In genomic region chr16:89507219-89507833, GRCh38 we compare ENCODE assay signal across 8 cellular contexts. TPM values are rescaled to one million over a fixed set of nuclear protein-coding genes. Genes with fewer than 3 reads are reported as not detected.
A peak's percentile ranks its signal among the peaks of the same experiment; 100 is the strongest.
DNase-seq lines count a peak whose midpoint lies in the region; ATAC-seq and TF ChIP-seq lines count a peak whose summit lies in the region.

No MANE protein-coding gene starts in this region.

- peaks cover 5% of the 10 kb centered on the region for H3K4me1 ChIP-seq in HUES48 (ENCODE audit: control insufficient read depth, insufficient read depth, low read length)
- peaks cover 10 to 33% (median 27%) of the 10 kb centered on the region in 4 donors for H3K4me1 ChIP-seq in liver (ENCODE audit: control insufficient read depth in 4 of 4, insufficient read depth in 4 of 4, low read length in 3 of 4)

- no peaks in the 10 kb centered on the region for H3K9me3 ChIP-seq in HUES48 (ENCODE audit: control insufficient read depth, insufficient read depth, low read length)
- H3K9me3 ChIP-seq in liver (ENCODE audit: control insufficient read depth in 4 of 4, low read length in 3 of 4), result no peaks in the 10 kb centered on the region

- peak overlapping the region; percentile 80 to 88 (median 82) for H3K4me3 Mint-ChIP-seq in brain
- peak overlapping the region; percentile 85 for H3K4me3 Mint-ChIP-seq in type B pancreatic cell

- 15% methylated on average over 42 of the region's 42 CpGs for WGBS in liver

- peaks cover 3% of the 10 kb centered on the region for H3K27me3 Mint-ChIP-seq in brain
- no peaks in the 10 kb centered on the region for H3K27me3 Mint-ChIP-seq in type B pancreatic cell

- H3K4me3 ChIP-seq in HUES48 (ENCODE audit: low read depth, low read length) (peak overlapping the region; percentile 94), liver (ENCODE audit: low read depth in 1 of 3, low read length in 3 of 3) (peak overlapping the region; percentile 73 to 98 (median 85))

- in situ Hi-C loops in G401 (cut with HindIII; ENCODE audit: low sequenced_read_pairs), result no loop called here

- H3K27me3 ChIP-seq in HUES48 (ENCODE audit: control insufficient read depth, insufficient read depth, low read length) (no peaks in the 10 kb centered on the region; the same call in 1 of the 2 replicates), liver (ENCODE audit: control insufficient read depth in 4 of 4, insufficient read depth in 4 of 4, low read length in 3 of 4) (no peaks in the 10 kb centered on the region)

- H3K9ac ChIP-seq in HUES48 (ENCODE audit: low read depth, low read length), result peak overlapping the region; percentile 80
- peak overlapping the region; percentile 8 to 50 for H3K9ac ChIP-seq in liver (ENCODE audit: low read depth in 1 of 2, low read length in 2 of 2)

- H3K27ac Mint-ChIP-seq in brain (peak overlapping the region; percentile 75 to 91 (median 81)), type B pancreatic cell (peak overlapping the region; percentile 85)

- TF ChIP-seq RAD21 in liver (IDR thresholded peaks at IDR 0.05), result no peak

- peak overlapping the region; percentile 92 for H3K27ac ChIP-seq in HUES48 (ENCODE audit: low read depth, low read length)
- peak overlapping the region; percentile 92 to 95 for H3K27ac ChIP-seq in liver (ENCODE audit: low read depth in 1 of 2, low read length in 2 of 2)

- H3K9me3 Mint-ChIP-seq in brain (no peaks in the 10 kb centered on the region), type B pancreatic cell (no peaks in the 10 kb centered on the region)

- DNase-seq in G401 (ENCODE audit: low spot score), result peak; percentile 26
- no peak for DNase-seq in type B pancreatic cell (ENCODE audit: extremely low spot score, unreplicated experiment)
- DNase-seq in GM19240 (ENCODE audit: insufficient read length, low spot score), result no peak
- no peak for DNase-seq in activated CD8-positive, alpha-beta memory T cell treated with anti-CD3 and anti-CD28 coated beads for 24 hours

- ATAC-seq in GM21529 (IDR thresholded peaks at IDR 0.05; ENCODE audit: unreplicated experiment), result no peak

- TF ChIP-seq CTCF in brain (conservative IDR thresholded peaks at IDR 0.05) (no peak), liver (IDR thresholded peaks at IDR 0.05; ENCODE audit: low read depth, low read length, missing input control) (no peak), type B pancreatic cell (conservative IDR thresholded peaks at IDR 0.05) (no peak)

- peaks cover 6% of the 10 kb centered on the region for H3K36me3 Mint-ChIP-seq in brain
- H3K36me3 Mint-ChIP-seq in type B pancreatic cell, result no peaks in the 10 kb centered on the region

- H3K4me1 Mint-ChIP-seq in brain (peaks cover 39% of the 10 kb centered on the region), type B pancreatic cell (ENCODE audit: unreplicated experiment) (peaks cover 20% of the 10 kb centered on the region)

- peaks cover 19% of the 10 kb centered on the region for H3K36me3 ChIP-seq in HUES48 (ENCODE audit: control insufficient read depth, insufficient read depth, low read length)
- peaks cover 5 to 14% (median 10%) of the 10 kb centered on the region in 4 donors for H3K36me3 ChIP-seq in liver (ENCODE audit: control insufficient read depth in 4 of 4, insufficient read depth in 3 of 4, low read depth in 1 of 4, low read length in 3 of 4)

TF ChIP-seq in liver, 16 proteins besides CTCF, POLR2A, EP300 and RAD21:
- TF ChIP-seq SP1 (IDR thresholded peaks at IDR 0.05), result no peak
- no peak for TF ChIP-seq RXRA (IDR thresholded peaks at IDR 0.05)
- no peak for TF ChIP-seq NR2F2 (IDR thresholded peaks at IDR 0.05)
- no peak for TF ChIP-seq FOXA2 (IDR thresholded peaks at IDR 0.05)
- no peak for TF ChIP-seq GABPA (IDR thresholded peaks at IDR 0.05 in 1 of 2, conservative IDR thresholded peaks at IDR 0.05 in 1 of 2)
- no peak for TF ChIP-seq YY1 (IDR thresholded peaks at IDR 0.05)
- TF ChIP-seq MAX (IDR thresholded peaks at IDR 0.05), result no peak
- no peak for TF ChIP-seq REST (IDR thresholded peaks at IDR 0.05)
- TF ChIP-seq TAF1 (conservative IDR thresholded peaks at IDR 0.05), result no peak

RNA-seq across cellular contexts. Expression of gene SPG7, which starts 0.9 kb away (rescaled TPM):
- 117 and 125 TPM in 2 replicates for total RNA-seq in G401 (2014; rRNA removed; shearing (Covaris generic))
- polyA plus RNA-seq in brain (ENCODE audit: insufficient read depth, low read depth, low replicate concordance), result 54.6 TPM
- total RNA-seq in liver, result 100 to 1,000 TPM in 1 of 2 donors, 10 to 100 TPM in 1; 43.7 to 102 TPM
- polyA plus RNA-seq in liver, result 10 to 100 TPM; 34.5 to 55.3 TPM
- total RNA-seq in type B pancreatic cell (ENCODE audit: low replicate concordance), result 120 and 129 TPM in 2 replicates

RNA-seq across cellular contexts. Expression of gene ANKRD11, which starts 17.0 kb away (rescaled TPM):
- total RNA-seq in G401 (2014; rRNA removed; shearing (Covaris generic)), result 42.6 and 55.3 TPM in 2 replicates
- polyA plus RNA-seq in brain (ENCODE audit: insufficient read depth, low read depth, low replicate concordance), result 53.2 TPM
- total RNA-seq in liver, result 10 to 100 TPM; 33.0 to 55.1 TPM
- 10 to 100 TPM; 16.3 to 22.9 TPM for polyA plus RNA-seq in liver
- total RNA-seq in type B pancreatic cell (ENCODE audit: low replicate concordance), result 153 and 155 TPM in 2 replicates

RNA-seq across cellular contexts. Expression of gene RPL13, which starts 53.2 kb away (rescaled TPM):
- total RNA-seq in G401 (2014; rRNA removed; shearing (Covaris generic)), result 5,258 and 7,265 TPM in 2 replicates
- polyA plus RNA-seq in brain (ENCODE audit: insufficient read depth, low read depth, low replicate concordance), result 5,084 TPM
- 1,000 to 10,000 TPM; 1,021 to 2,122 TPM for total RNA-seq in liver
- 1,000 to 10,000 TPM in 1 of 2 donors, 100 to 1,000 TPM in 1; 699 to 2,663 TPM for polyA plus RNA-seq in liver
- total RNA-seq in type B pancreatic cell (ENCODE audit: low replicate concordance), result 2,449 and 2,557 TPM in 2 replicates
